Comparison of ENCODE assay signal across 14 cellular contexts in genomic region chr22:23695748-23696325, GRCh38. TPM values are rescaled to one million over a fixed set of nuclear protein-coding genes. Genes with fewer than 3 reads are reported as not detected.
A peak's percentile ranks its signal among the peaks of the same experiment; 100 is the strongest.
DNase-seq lines count a peak whose midpoint lies in the region; ATAC-seq, FAIRE-seq and TF ChIP-seq lines count a peak whose summit lies in the region.
"Had no signal": no experiment of that assay in that cellular context is flagged by ENCODE, and none has a peak within 500 bp of the region (broad histone marks: within the 10 kb centered on the region; RNA-seq: fewer than 3 reads in every experiment).

No MANE protein-coding gene starts in this region.

- POLR2A ChIA-PET in GM12878 (lab: Charles Lee), result interaction anchor here (1.2 kb wide), 1 partner anchor 21 kb away, joined by 3 read pairs; no protein-coding TSS in a partner anchor

- no peak overlapping the region for H3K4me3 ChIP-seq in GM12878
- H3K4me3 ChIP-seq in small intestine (ENCODE audit: low read depth in 1 of 2, low read length in 2 of 2), result no peak overlapping the region
- H3K4me3 ChIP-seq: gastrocnemius medialis, ovary had no signal

- peak; percentile 27 for FAIRE-seq in GM12878 (lab: Jason Lieb, UNC)
- no peak for FAIRE-seq in small intestine (lab: Jason Lieb, UNC)
- FAIRE-seq: colon, TTC549 had no signal

- intact Hi-C loops in GM12878 (cut with micrococcal nuclease; ENCODE audit: unreplicated experiment), result no loop called here

- DNase-seq in GM13976 (ENCODE audit: low spot score) (peak; percentile 41), GM12878 (ENCODE audit: low read depth, low spot score) (no peak), small intestine (no peak), middle frontal gyrus (ENCODE audit: extremely low spot score, low spot score) (no peak), superior temporal gyrus (ENCODE audit: extremely low spot score) (no peak)
- DNase-seq: DMS 273 treated with DMSO at 0.1 percent for 48 hours, gastrocnemius medialis had no signal

- peak overlapping the region; percentile 67 for H2AFZ ChIP-seq in GM12878 (ENCODE audit: control insufficient read depth, low read depth, low read length)

- H3K27ac ChIP-seq in GM12878 (ENCODE audit: control insufficient read depth, insufficient read depth), result peak overlapping the region; percentile 89
- H3K27ac ChIP-seq in small intestine (ENCODE audit: low read depth in 1 of 2, low read length in 1 of 2), result peak overlapping the region; percentile 77 to 86
- H3K27ac ChIP-seq: gastrocnemius medialis, ovary had no signal

- CTCF ChIA-PET in GM12878 (lab: Yijun Ruan, JAX), result interaction anchor here (1.4 kb wide), 1 partner anchor 55 kb away, joined by 3 read pairs; the partner anchor contains the start of gene ZNF70

- no peak overlapping the region for H3K9ac ChIP-seq in GM12878 (ENCODE audit: control insufficient read depth, insufficient read depth, low read length)

- TF ChIP-seq CTCF in GM13976 (IDR thresholded peaks at IDR 0.05; ENCODE audit: borderline replicate concordance, control extremely low read depth, extremely low read depth, insufficient read depth, missing control alignments), result no peak
- TF ChIP-seq CTCF in GM12878 (IDR thresholded peaks at IDR 0.05 in 2 of 3, conservative IDR thresholded peaks at IDR 0.05 in 1 of 3; ENCODE audit: control insufficient read depth in 2 of 3, extremely low read depth in 1 of 3, insufficient read depth in 1 of 3, low read depth in 3 of 3, low read length in 3 of 3), result no peak

- in situ Hi-C loops in GM13976 (cut with MboI; ENCODE audit: low sequenced_read_pairs, unreplicated experiment) (no loop called here), GM12878 (cut with MboI) (no loop called here)

- H3K4me1 ChIP-seq in GM12878 (ENCODE audit: control insufficient read depth, insufficient read depth, low read length) (peaks cover 15% of the 10 kb centered on the region), small intestine (ENCODE audit: control insufficient read depth in 2 of 2, insufficient read depth in 1 of 2, low read depth in 1 of 2, low read length in 1 of 2) (no peaks in the 10 kb centered on the region)

- RAD21 ChIA-PET in GM12878 (lab: Charles Lee; ENCODE audit: unreplicated experiment), result no interaction called here

- H3K27me3 ChIP-seq in GM12878 (replicated peaks in 1 of 2; ENCODE audit: control insufficient read depth in 2 of 2, insufficient read depth in 2 of 2, low read length in 1 of 2), result no peaks in the 10 kb centered on the region
- H3K27me3 ChIP-seq in small intestine (ENCODE audit: control insufficient read depth in 2 of 2, insufficient read depth in 2 of 2, low read length in 2 of 2), result no peaks in the 10 kb centered on the region
- H3K27me3 ChIP-seq: gastrocnemius medialis, ovary had no signal

- no peak for TF ChIP-seq EP300 in GM12878 (IDR thresholded peaks at IDR 0.05; ENCODE audit: borderline replicate concordance in 1 of 2, control insufficient read depth in 1 of 2, low read depth in 2 of 2, low read length in 2 of 2)

- no peak for TF ChIP-seq RAD21 in GM12878 (IDR thresholded peaks at IDR 0.05; ENCODE audit: insufficient read depth, low read depth, low read length)

- SMC1A ChIA-PET in GM12878 (lab: Charles Lee; ENCODE audit: uncharacterized antibody, unreplicated experiment), result interaction anchor here (0.8 to 1.4 kb wide), 2 partner anchors 30 to 151 kb away, joined by 3 to 4 read pairs; no protein-coding TSS in a partner anchor

- H4K20me1 ChIP-seq in GM12878 (ENCODE audit: control insufficient read depth, insufficient read depth), result 0 out of 2 replicates have a peak, but pooled peaks cover 1% of the 10 kb centered on the region

- TF ChIP-seq POLR2A in GM12878 (IDR thresholded peaks at IDR 0.05; ENCODE audit: low read depth, low read length), result no peak

- H3K79me2 ChIP-seq in GM12878 (ENCODE audit: control insufficient read depth, insufficient read depth, low read length), result no peaks in the 10 kb centered on the region

- WGBS in GM12878 (ENCODE audit: insufficient coverage, insufficient replicate concordance, low lambda C conversion rate, missing lambda C conversion rate), result 61% methylated on average over 14 of the region's 14 CpGs
- 82 to 93% (median 83%) methylated on average over 14 of the region's 14 CpGs for WGBS in small intestine, 3 donors

- H3K9me3 ChIP-seq in GM12878 (replicated peaks; ENCODE audit: control insufficient read depth, insufficient read depth, low read length) (no peaks in the 10 kb centered on the region), small intestine (ENCODE audit: control insufficient read depth, low read depth) (no peaks in the 10 kb centered on the region)
- H3K9me3 ChIP-seq: gastrocnemius medialis, ovary had no signal

- H3K4me2 ChIP-seq in GM12878 (ENCODE audit: control insufficient read depth, insufficient read depth), result peak overlapping the region; percentile 80

- H3K36me3 ChIP-seq in GM12878 (ENCODE audit: control insufficient read depth in 2 of 2, insufficient read depth in 2 of 2, low read length in 1 of 2) (peaks cover 13 to 17% of the 10 kb centered on the region in 2 experiments), small intestine (ENCODE audit: control insufficient read depth in 2 of 2, insufficient read depth in 2 of 2, low read length in 2 of 2) (peaks cover 7 to 17% of the 10 kb centered on the region in 2 donors)
- H3K36me3 ChIP-seq: ovary had no signal

- no TSS peak for BruUV-seq in GM12878 (replicated peaks; lab: Mats Ljungman, UMichigan)

- ATAC-seq in HG03342 (IDR thresholded peaks at IDR 0.05; ENCODE audit: unreplicated experiment) (peak; percentile 9), GM12878 (no peak), GM21529 (IDR thresholded peaks at IDR 0.05; ENCODE audit: unreplicated experiment) (no peak)
- ATAC-seq: gastrocnemius medialis had no signal

RNA-seq across cellular contexts. Expression of gene RGL4, which starts 5.0 kb away (rescaled TPM):
- not detected in 2 replicates for total RNA-seq in GM12878 (2013; cell fraction: nucleolus; rRNA removed)
- total RNA-seq in GM12878 (2014; rRNA removed) (1.5 and 5.0 TPM in 2 replicates), GM12878 (2014; rRNA removed; fragmentation: Illumina TruSeq; extraction: Trizol) (2.1 and 2.7 TPM in 2 replicates), GM12878 (2021) (1.7 TPM in 2 replicates)
- 6.1 TPM for polyA plus RNA-seq in GM12878 (2011; ENCODE audit: low read depth)
- polyA plus RNA-seq in GM12878 (2011; rRNA removed) (not detected in 2 replicates), GM12878 (2014; fragmentation: Illumina TruSeq; extraction: Trizol) (0.63 and 1.4 TPM in 2 replicates), GM12878 (2014; fragmentation: Nextera tagmentation; extraction: Ambion mirVana) (1 to 10 TPM; 1.8 to 2.0 TPM), GM12878 (2014; rRNA removed) (2.0 and 3.5 TPM in 2 replicates), GM12878 (2016; fragmentation: Nextera tagmentation; extraction: Ambion mirVana) (1 to 10 TPM; 7.6 to 9.0 TPM), small intestine (1 to 10 TPM in 1 of 3 donors, under 1 TPM in 2; 0.60 to 3.8 (median 0.67) TPM)
- polyA plus RNA-seq in GM12878 (2011; cell fraction: cytosol; rRNA removed), result not detected in 2 replicates
- polyA plus RNA-seq in GM12878 (2011; cell fraction: nucleus; rRNA removed), result not detected in 2 replicates
- polyA plus RNA-seq in GM12878 (2012), result 1.7 and 2.5 TPM in 2 replicates
- polyA minus RNA-seq in GM12878 (2011; rRNA and poly(A)+ RNA removed), result not detected in 2 replicates
- not detected in 2 replicates for polyA minus RNA-seq in GM12878 (2011; cell fraction: cytosol; rRNA and poly(A)+ RNA removed)
- polyA minus RNA-seq in GM12878 (2011; cell fraction: nucleus; rRNA and poly(A)+ RNA removed), result not detected in 2 replicates
- total RNA-seq: kidney epithelial cell had no signal

RNA-seq across cellular contexts. Expression of gene ZNF70, which starts 55.1 kb away (rescaled TPM):
- total RNA-seq in GM12878 (2013; cell fraction: nucleolus; rRNA removed), result 8.7 and 9.9 TPM in 2 replicates
- 1.6 and 1.7 TPM in 2 replicates for total RNA-seq in GM12878 (2014; rRNA removed)
- total RNA-seq in GM12878 (2014; rRNA removed; fragmentation: Illumina TruSeq; extraction: Trizol), result 1.6 and 1.8 TPM in 2 replicates
- total RNA-seq in GM12878 (2021), result 2.3 and 2.4 TPM in 2 replicates
- polyA plus RNA-seq in GM12878 (2011; ENCODE audit: low read depth), result 0.93 TPM
- 0.24 and 0.33 TPM in 2 replicates for polyA plus RNA-seq in GM12878 (2011; rRNA removed)
- polyA plus RNA-seq in GM12878 (2011; cell fraction: cytosol; rRNA removed), result 0.45 and 0.63 TPM in 2 replicates
- 0.81 and 1.3 TPM in 2 replicates for polyA plus RNA-seq in GM12878 (2011; cell fraction: nucleus; rRNA removed)
- polyA plus RNA-seq in GM12878 (2012), result 1.0 and 1.6 TPM in 2 replicates
- 1.1 and 1.3 TPM in 2 replicates for polyA plus RNA-seq in GM12878 (2014; fragmentation: Illumina TruSeq; extraction: Trizol)
- under 1 TPM; 0.15 to 0.21 TPM for polyA plus RNA-seq in GM12878 (2014; fragmentation: Nextera tagmentation; extraction: Ambion mirVana)
- polyA plus RNA-seq in GM12878 (2014; rRNA removed), result 0.94 and 1.2 TPM in 2 replicates
- under 1 TPM; 0.69 to 0.76 TPM for polyA plus RNA-seq in GM12878 (2016; fragmentation: Nextera tagmentation; extraction: Ambion mirVana)
- 0.73 and 1.3 TPM in 2 replicates for polyA minus RNA-seq in GM12878 (2011; rRNA and poly(A)+ RNA removed)
- polyA minus RNA-seq in GM12878 (2011; cell fraction: cytosol; rRNA and poly(A)+ RNA removed), result 0.42 and 0.94 TPM in 2 replicates
- 0.48 and 0.86 TPM in 2 replicates for polyA minus RNA-seq in GM12878 (2011; cell fraction: nucleus; rRNA and poly(A)+ RNA removed)
- polyA plus RNA-seq in small intestine, result under 1 TPM in 2 of 3 donors, not detected in 1; 0.27 to 0.98 TPM

RNA-seq across cellular contexts. Expression of gene VPREB3, which starts 58.4 kb away (rescaled TPM):
- 1.9 and 3.7 TPM in 2 replicates for total RNA-seq in GM12878 (2013; cell fraction: nucleolus; rRNA removed)
- total RNA-seq in GM12878 (2014; rRNA removed) (27.4 and 31.2 TPM in 2 replicates), GM12878 (2014; rRNA removed; fragmentation: Illumina TruSeq; extraction: Trizol) (20.3 and 20.6 TPM in 2 replicates), GM12878 (2021) (24.1 and 25.7 TPM in 2 replicates)
- 115 TPM for polyA plus RNA-seq in GM12878 (2011; ENCODE audit: low read depth)
- polyA plus RNA-seq in GM12878 (2011; rRNA removed) (0.35 and 0.75 TPM in 2 replicates), GM12878 (2014; fragmentation: Illumina TruSeq; extraction: Trizol) (9.5 and 21.9 TPM in 2 replicates), GM12878 (2014; fragmentation: Nextera tagmentation; extraction: Ambion mirVana) (10 to 100 TPM; 55.0 to 79.5 TPM), GM12878 (2014; rRNA removed) (41.3 and 42.9 TPM in 2 replicates), GM12878 (2016; fragmentation: Nextera tagmentation; extraction: Ambion mirVana) (1 to 10 TPM; 6.1 to 6.6 TPM), small intestine (1 to 10 TPM in 1 of 3 donors, not detected in 2; 6.2 TPM)
- 2.0 and 2.5 TPM in 2 replicates for polyA plus RNA-seq in GM12878 (2011; cell fraction: cytosol; rRNA removed)
- 0.87 and 1.1 TPM in 2 replicates for polyA plus RNA-seq in GM12878 (2011; cell fraction: nucleus; rRNA removed)
- 35.8 and 59.7 TPM in 2 replicates for polyA plus RNA-seq in GM12878 (2012)
- polyA minus RNA-seq in GM12878 (2011; rRNA and poly(A)+ RNA removed), result 3.3 TPM in 1 of 2 replicates, not detected in the other
- not detected in 2 replicates for polyA minus RNA-seq in GM12878 (2011; cell fraction: cytosol; rRNA and poly(A)+ RNA removed)
- not detected in 2 replicates for polyA minus RNA-seq in GM12878 (2011; cell fraction: nucleus; rRNA and poly(A)+ RNA removed)
- total RNA-seq: kidney epithelial cell, RPMI7951 had no signal
- polyA plus RNA-seq: ovary had no signal
